In genomic region chr3:122603056-122603455, GRCh38 we compare ENCODE assay signal across 20 cellular contexts. TPM values are rescaled to one million over a fixed set of nuclear protein-coding genes. Genes with fewer than 3 reads are reported as not detected.
DNase-seq lines count a peak whose midpoint lies in the region; ATAC-seq, FAIRE-seq and TF ChIP-seq lines count a peak whose summit lies in the region.
"Had no signal": no experiment of that assay in that cellular context is flagged by ENCODE, and none has a peak within 500 bp of the region (broad histone marks: within the 10 kb centered on the region; RNA-seq: fewer than 3 reads in every experiment).

No MANE protein-coding gene starts in this region.

- H2BK120ac ChIP-seq in H1 (replicated peaks; ENCODE audit: low read depth, low read length) = no peak overlapping the region

- H2AFZ ChIP-seq in GM23338 = peak overlapping the region; percentile 49; the same call in 1 of the 2 replicates
- H2AFZ ChIP-seq in H1 (ENCODE audit: low read length) = 0 out of 2 replicates have a peak overlapping the region, but pooled peaks have one; percentile 1

- no peak overlapping the region for H3K23ac ChIP-seq in H1 (ENCODE audit: insufficient read length)

- H4K20me1 ChIP-seq in GM23338 (replicated peaks; ENCODE audit: insufficient read depth) (no peaks in the 10 kb centered on the region), H1 (replicated peaks in 1 of 2; ENCODE audit: control insufficient read depth in 1 of 2, insufficient read depth in 2 of 2, low read length in 2 of 2) (no peaks in the 10 kb centered on the region)
- H4K20me1 ChIP-seq: BLaER1 treated with 17β-estradiol and CSF1 and Interleukin-3, amounts not matched to agents 10 nM and 100 nM had no signal

- no peak overlapping the region for H2BK15ac ChIP-seq in H1 (ENCODE audit: low read length)

- intact Hi-C loops in natural killer cell (cut with micrococcal nuclease) = no loop called here
- intact Hi-C loops in Caco-2 (cut with micrococcal nuclease; ENCODE audit: unreplicated experiment) = no loop called here
- intact Hi-C loops in stomach (cut with DNase I; ENCODE audit: low total_unique reads) = no loop called here

- 0 out of 2 replicates have a peak, but pooled peaks cover 7% of the 10 kb centered on the region for H3K9me2 ChIP-seq in GM23338 (ENCODE audit: insufficient read depth)

- H3K27ac ChIP-seq in GM23338 (ENCODE audit: low read depth) (no peak overlapping the region), H1 (ENCODE audit: low read depth, low read length) (no peak overlapping the region), stomach (no peak overlapping the region)
- H3K27ac ChIP-seq: BLaER1 treated with 17β-estradiol and CSF1 and Interleukin-3, amounts not matched to agents 10 nM and 100 nM had no signal

- H3K18ac ChIP-seq in H1 (ENCODE audit: extremely low read depth, low read length) = no peak overlapping the region

- H3K79me2 ChIP-seq in GM23338 (replicated peaks; ENCODE audit: insufficient read depth) = no peaks in the 10 kb centered on the region
- H3K79me2 ChIP-seq in H1 (ENCODE audit: control insufficient read depth in 1 of 2, insufficient read depth in 2 of 2, low read length in 2 of 2) = no peaks in the 10 kb centered on the region

- H3K27ac Mint-ChIP-seq in natural killer cell (peak overlapping the region; percentile 6 to 36), GM23338 (no peak overlapping the region), memory B cell (peak overlapping the region; percentile 16), Caco-2 (ENCODE audit: unreplicated experiment) (no peak overlapping the region)
- H3K27ac Mint-ChIP-seq in natural killer cell treated with Interleukin-12 subunit alpha and Interleukin-12 subunit beta and Interleukin-15 and Interleukin-18, amount 100 ng/mL, for 72 hours = no peak overlapping the region
- H3K27ac Mint-ChIP-seq: CD8-positive, alpha-beta T cell had no signal

- no peaks in the 10 kb centered on the region for H3K27me3 Mint-ChIP-seq in natural killer cell (ENCODE audit: low read depth in 2 of 2)
- H3K27me3 Mint-ChIP-seq in natural killer cell treated with Interleukin-12 subunit alpha and Interleukin-12 subunit beta and Interleukin-15 and Interleukin-18, amount 100 ng/mL, for 72 hours = no peaks in the 10 kb centered on the region
- H3K27me3 Mint-ChIP-seq in GM23338 (ENCODE audit: insufficient read depth, low read depth, poor library complexity) = no peaks in the 10 kb centered on the region
- H3K27me3 Mint-ChIP-seq in memory B cell = no peaks in the 10 kb centered on the region
- no peaks in the 10 kb centered on the region for H3K27me3 Mint-ChIP-seq in Caco-2 (ENCODE audit: insufficient read depth, unreplicated experiment)

- no peaks in the 10 kb centered on the region for H3K36me3 Mint-ChIP-seq in natural killer cell
- peaks cover 14% of the 10 kb centered on the region for H3K36me3 Mint-ChIP-seq in natural killer cell treated with Interleukin-12 subunit alpha and Interleukin-12 subunit beta and Interleukin-15 and Interleukin-18, amount 100 ng/mL, for 72 hours
- no peaks in the 10 kb centered on the region for H3K36me3 Mint-ChIP-seq in GM23338 (ENCODE audit: low read depth)
- peaks cover 27% of the 10 kb centered on the region for H3K36me3 Mint-ChIP-seq in memory B cell
- no peaks in the 10 kb centered on the region for H3K36me3 Mint-ChIP-seq in Caco-2 (ENCODE audit: insufficient read depth, unreplicated experiment)

- WGBS in H1 (ENCODE audit: extremely low coverage in 1 of 2, insufficient coverage in 1 of 2, insufficient read length in 1 of 2, insufficient replicate concordance in 2 of 2, low coverage in 1 of 2, low lambda C conversion rate in 2 of 2, missing lambda C conversion rate in 1 of 2), 2 experiments = 86% methylated on average over 2 of the region's 2 CpGs; no CpG with 5 or more reads in 1 of the 2 experiments
- 79 to 97% (median 85%) methylated on average over 2 of the region's 2 CpGs for WGBS in stomach, 5 donors

- no peak overlapping the region for H3K9ac ChIP-seq in H1 (replicated peaks in 1 of 4; ENCODE audit: extremely low read depth in 1 of 4, low read depth in 3 of 4, low read length in 3 of 4)
- H3K9ac ChIP-seq: BLaER1 treated with 17β-estradiol and CSF1 and Interleukin-3, amounts not matched to agents 10 nM and 100 nM had no signal

- H4K91ac ChIP-seq in H1 (replicated peaks; ENCODE audit: insufficient read length, low read length) = no peak overlapping the region

- H3K4me3 ChIP-seq in GM23338 (no peak overlapping the region), H1 (ENCODE audit: extremely low read depth in 1 of 4, insufficient read depth in 2 of 4, low read depth in 3 of 4, low read length in 4 of 4) (no peak overlapping the region), Caco-2 (ENCODE audit: low read depth, low read length) (no peak overlapping the region), stomach (no peak overlapping the region)
- H3K4me3 ChIP-seq: BLaER1 treated with 17β-estradiol and CSF1 and Interleukin-3, amounts not matched to agents 10 nM and 100 nM; K562 had no signal

- TF ChIP-seq CTCF in natural killer cell (IDR thresholded peaks at IDR 0.05) (no peak), GM23338 (conservative IDR thresholded peaks at IDR 0.05; ENCODE audit: low read depth in 2 of 2) (no peak), H1 (IDR thresholded peaks at IDR 0.05; ENCODE audit: control extremely low read depth in 1 of 3, insufficient read depth in 1 of 3, low read depth in 1 of 3, low read length in 3 of 3) (no peak), Caco-2 (IDR thresholded peaks at IDR 0.05; ENCODE audit: insufficient read depth in 1 of 2, low read depth in 1 of 2, low read length in 1 of 2, severe bottlenecking in 1 of 2, unreplicated experiment in 1 of 2) (no peak), stomach (IDR thresholded peaks at IDR 0.05) (no peak)

- no peak overlapping the region for H2BK5ac ChIP-seq in H1 (ENCODE audit: low read depth, low read length)

- H3K4me2 ChIP-seq in GM23338 (no peak overlapping the region), H1 (ENCODE audit: insufficient read depth in 1 of 2, low read depth in 2 of 2, low read length in 2 of 2) (no peak overlapping the region)
- H3K4me2 ChIP-seq: BLaER1 treated with 17β-estradiol and CSF1 and Interleukin-3, amounts not matched to agents 10 nM and 100 nM had no signal

- H4K8ac ChIP-seq in H1 (ENCODE audit: extremely low read depth, insufficient read depth, low read length) = no peak overlapping the region

- no peak overlapping the region for H3K4ac ChIP-seq in H1 (replicated peaks; ENCODE audit: insufficient read length, low read depth, low read length)

- H2BK20ac ChIP-seq in H1 (ENCODE audit: low read length) = no peak overlapping the region

- no peak overlapping the region for H2AK5ac ChIP-seq in H1 (ENCODE audit: low read depth, low read length)

- TF ChIP-seq RAD21 in H1 (IDR thresholded peaks at IDR 0.05 in 1 of 2, conservative IDR thresholded peaks at IDR 0.05 in 1 of 2; ENCODE audit: low read depth in 2 of 2, low read length in 2 of 2) = no peak

- no peak for DNase-seq in natural killer cell
- DNase-seq in natural killer cell treated with Interleukin-12 subunit alpha and Interleukin-12 subunit beta and Interleukin-15 and Interleukin-18, amount 100 ng/mL, for 72 hours (ENCODE audit: low spot score) = no peak
- no peak for DNase-seq in GM23338 (ENCODE audit: low spot score)
- no peak for DNase-seq in H1 (ENCODE audit: low read depth in 1 of 2, low spot score in 2 of 2)
- DNase-seq in memory B cell (ENCODE audit: low spot score in 2 of 2) = no peak
- DNase-seq in Caco-2 = no peak
- DNase-seq in DMS53 (lab: John Stamatoyannopoulos, UW) = no peak
- DNase-seq in stomach = no peak
- DNase-seq: 8988T; CD8-positive, alpha-beta T cell; DMS79; GDM1; HCEC 1CT; IMR-90 had no signal

- peaks cover 6% of the 10 kb centered on the region; the same call in 1 of the 2 replicates for H3K4me1 ChIP-seq in GM23338 (ENCODE audit: insufficient read depth)
- H3K4me1 ChIP-seq in H1 (replicated peaks in 1 of 4; ENCODE audit: control insufficient read depth in 3 of 4, insufficient read depth in 4 of 4, low read length in 3 of 4) = peaks cover 0 to 7% (median 0%) of the 10 kb centered on the region in 4 experiments; a peak in 1 of 7 replicates
- H3K4me1 ChIP-seq in Caco-2 = no peaks in the 10 kb centered on the region
- no peaks in the 10 kb centered on the region for H3K4me1 ChIP-seq in stomach

- H3K9me3 ChIP-seq in H1 (ENCODE audit: insufficient read depth in 2 of 2, low read depth in 1 of 2, low read length in 1 of 2) (no peaks in the 10 kb centered on the region), Caco-2 (no peaks in the 10 kb centered on the region), stomach (no peaks in the 10 kb centered on the region)

- no peaks in the 10 kb centered on the region for H3K9me3 Mint-ChIP-seq in natural killer cell
- H3K9me3 Mint-ChIP-seq in natural killer cell treated with Interleukin-12 subunit alpha and Interleukin-12 subunit beta and Interleukin-15 and Interleukin-18, amount 100 ng/mL, for 72 hours = no peaks in the 10 kb centered on the region
- H3K9me3 Mint-ChIP-seq in GM23338 = no peaks in the 10 kb centered on the region
- no peaks in the 10 kb centered on the region for H3K9me3 Mint-ChIP-seq in memory B cell
- H3K9me3 Mint-ChIP-seq in Caco-2 (ENCODE audit: unreplicated experiment) = no peaks in the 10 kb centered on the region
- H3K9me3 Mint-ChIP-seq: CD8-positive, alpha-beta T cell had no signal

- POLR2A ChIA-PET in H1 (lab: Charles Lee; ENCODE audit: partially characterized antibody) (interaction anchor here (1.0 kb wide), 1 partner anchor 191 kb away, joined by 3 read pairs; the partner anchor contains the start of gene HSPBAP1), Caco-2 (lab: Charles Lee) (no interaction called here)

- no peak overlapping the region for H4K5ac ChIP-seq in H1 (ENCODE audit: insufficient read length, low read depth, low read length)

- no TSS peak for BruUV-seq in Caco-2 (replicated peaks; lab: Mats Ljungman, UMichigan)

- H3K27me3 ChIP-seq in GM23338 (ENCODE audit: insufficient read depth) (no peaks in the 10 kb centered on the region), H1 (replicated peaks in 1 of 4; ENCODE audit: control insufficient read depth in 3 of 4, extremely low read depth in 1 of 4, insufficient read depth in 3 of 4, low read length in 3 of 4) (no peaks in the 10 kb centered on the region), Caco-2 (replicated peaks; ENCODE audit: control insufficient read depth, insufficient read depth, low read length) (no peaks in the 10 kb centered on the region; the same call in 1 of the 2 replicates), stomach (no peaks in the 10 kb centered on the region)
- H3K27me3 ChIP-seq: BLaER1 treated with 17β-estradiol and CSF1 and Interleukin-3, amounts not matched to agents 10 nM and 100 nM had no signal

- no peaks in the 10 kb centered on the region for H3F3A ChIP-seq in GM23338 (replicated peaks; ENCODE audit: low read depth)

- FAIRE-seq in H1 (lab: Jason Lieb, UNC) = no peak
- FAIRE-seq: D721Med, H54, HTR-8/SVneo, K562 had no signal

- no peak overlapping the region for H3K14ac ChIP-seq in H1 (ENCODE audit: insufficient read length)

- H3K4me3 Mint-ChIP-seq in natural killer cell (no peak overlapping the region), GM23338 (no peak overlapping the region), memory B cell (no peak overlapping the region), Caco-2 (ENCODE audit: unreplicated experiment) (no peak overlapping the region)
- no peak overlapping the region for H3K4me3 Mint-ChIP-seq in natural killer cell treated with Interleukin-12 subunit alpha and Interleukin-12 subunit beta and Interleukin-15 and Interleukin-18, amount 100 ng/mL, for 72 hours
- H3K4me3 Mint-ChIP-seq: CD8-positive, alpha-beta T cell had no signal

- H3K4me1 Mint-ChIP-seq in natural killer cell = peaks cover 47 to 59% of the 10 kb centered on the region in 2 donors
- H3K4me1 Mint-ChIP-seq in natural killer cell treated with Interleukin-12 subunit alpha and Interleukin-12 subunit beta and Interleukin-15 and Interleukin-18, amount 100 ng/mL, for 72 hours (ENCODE audit: low read depth in 2 of 2) = peaks cover 39 to 46% of the 10 kb centered on the region in 2 donors
- H3K4me1 Mint-ChIP-seq in GM23338 = peaks cover 5% of the 10 kb centered on the region; the same call in 2 of the 3 replicates
- peaks cover 33% of the 10 kb centered on the region for H3K4me1 Mint-ChIP-seq in memory B cell
- no peaks in the 10 kb centered on the region for H3K4me1 Mint-ChIP-seq in Caco-2 (ENCODE audit: low read depth, unreplicated experiment)

- no peak for ATAC-seq in natural killer cell
- ATAC-seq in natural killer cell treated with Interleukin-12 subunit alpha and Interleukin-12 subunit beta and Interleukin-15 and Interleukin-18, amount 100 ng/mL, for 72 hours = no peak
- no peak for ATAC-seq in GM23338
- ATAC-seq in memory B cell (ENCODE audit: low read depth) = no peak
- ATAC-seq: CD8-positive, alpha-beta T cell; K562 had no signal

- no peak overlapping the region for H2BK12ac ChIP-seq in H1 (ENCODE audit: low read depth, low read length)

- no peaks in the 10 kb centered on the region for H3K36me3 ChIP-seq in GM23338 (ENCODE audit: insufficient read depth)
- H3K36me3 ChIP-seq in H1 (ENCODE audit: control insufficient read depth in 2 of 4, insufficient read depth in 4 of 4, low read length in 3 of 4) = no peaks in the 10 kb centered on the region
- no peaks in the 10 kb centered on the region for H3K36me3 ChIP-seq in Caco-2 (ENCODE audit: control insufficient read depth, insufficient read depth, low read length)
- no peaks in the 10 kb centered on the region for H3K36me3 ChIP-seq in stomach

- TF ChIP-seq EP300 in H1 (IDR thresholded peaks at IDR 0.05; ENCODE audit: borderline replicate concordance in 1 of 2, low read depth in 2 of 2, low read length in 2 of 2) (no peak), stomach (IDR thresholded peaks at IDR 0.05) (no peak)

- TF ChIP-seq POLR2A in H1 (IDR thresholded peaks at IDR 0.05; ENCODE audit: control extremely low read depth in 1 of 2, low read depth in 2 of 2, low read length in 2 of 2) = no peak
- TF ChIP-seq POLR2A in stomach (IDR thresholded peaks at IDR 0.05) = no peak

- no peak overlapping the region for H3K56ac ChIP-seq in H1 (replicated peaks; ENCODE audit: insufficient read length, low read depth, low read length)

- CTCF ChIA-PET in H1 (lab: Charles Lee; ENCODE audit: partially characterized antibody) (interaction anchor here (0.9 kb wide), 1 partner anchor 76 kb away, joined by 3 read pairs; no protein-coding TSS in a partner anchor), Caco-2 (lab: Charles Lee) (no interaction called here)

- H3K79me1 ChIP-seq in H1 (ENCODE audit: low read depth, low read length) = no peaks in the 10 kb centered on the region

- no peaks in the 10 kb centered on the region for H3K23me2 ChIP-seq in H1 (ENCODE audit: low read depth, low read length)

RNA-seq across cellular contexts. Expression of gene PARP15, which starts 25.6 kb away (rescaled TPM):
- 100 to 1,000 TPM; 164 to 199 (median 198) TPM for total RNA-seq in natural killer cell
- total RNA-seq in natural killer cell treated with Interleukin-12 subunit alpha and Interleukin-12 subunit beta and Interleukin-15 and Interleukin-18, amount 100 ng/mL, for 72 hours = 10 to 100 TPM; 49.6 to 72.9 TPM
- total RNA-seq in GM23338 (2014; rRNA removed; shearing (Covaris generic)) = 0.12 and 0.87 TPM in 2 replicates
- 0.17 and 0.39 TPM in 2 replicates for polyA plus RNA-seq in GM23338 (2016; fragmentation: Nextera tagmentation; extraction: Ambion mirVana)
- 0.21 and 0.37 TPM in 2 replicates for total RNA-seq in H1 (2021; fragmentation: NEBNext Ultra II Directional; extraction: Animal tissue kit (Norgen Biotek cat#: 25700))
- 0.33 and 0.45 TPM in 2 replicates for polyA plus RNA-seq in H1 (2011; rRNA removed)
- polyA plus RNA-seq in H1 (2011; cell fraction: cytosol; rRNA removed) = 0.37 TPM
- polyA plus RNA-seq in H1 (2011; cell fraction: nucleus; rRNA removed) = 0.23 TPM
- polyA plus RNA-seq in H1 (2012, experiment 1 of 2) = 0.20 to 0.32 TPM (median 0.27 TPM) in 4 replicates
- not detected for polyA plus RNA-seq in H1 (2012, experiment 2 of 2)
- polyA plus RNA-seq in H1 (2013, experiment 1 of 2) = 0.55 TPM
- polyA plus RNA-seq in H1 (2013, experiment 2 of 2) = 0.46 TPM
- 0.27 and 0.38 TPM in 2 replicates for polyA minus RNA-seq in H1 (2011; rRNA and poly(A)+ RNA removed)
- polyA minus RNA-seq in H1 (2011; cell fraction: cytosol; rRNA and poly(A)+ RNA removed) = 0.22 TPM
- 0.90 TPM for polyA minus RNA-seq in H1 (2011; cell fraction: nucleus; rRNA and poly(A)+ RNA removed)
- total RNA-seq in Caco-2 (2022) = 0.07 TPM in 1 of 2 replicates, not detected in the other
- 1 to 10 TPM in 4 of 5 donors, not detected in 1; 1.2 to 4.5 (median 1.9) TPM for total RNA-seq in stomach
- 1 to 10 TPM in 2 of 3 donors, under 1 TPM in 1; 0.25 to 1.3 (median 1.2) TPM for polyA plus RNA-seq in stomach
- total RNA-seq: A673, IMR-90 had no signal

RNA-seq across cellular contexts. Expression of gene DTX3L, which starts 38.9 kb away (rescaled TPM):
- total RNA-seq in natural killer cell = 10 to 100 TPM; 40.8 to 61.0 (median 51.8) TPM
- total RNA-seq in natural killer cell treated with Interleukin-12 subunit alpha and Interleukin-12 subunit beta and Interleukin-15 and Interleukin-18, amount 100 ng/mL, for 72 hours = 100 to 1,000 TPM in 1 of 2 donors, 10 to 100 TPM in 1; 56.4 to 110 TPM
- total RNA-seq in GM23338 (2014; rRNA removed; shearing (Covaris generic)) = 6.8 TPM in 2 replicates
- polyA plus RNA-seq in GM23338 (2016; fragmentation: Nextera tagmentation; extraction: Ambion mirVana) = 1.8 and 2.1 TPM in 2 replicates
- 8.4 and 11.3 TPM in 2 replicates for total RNA-seq in H1 (2021; fragmentation: NEBNext Ultra II Directional; extraction: Animal tissue kit (Norgen Biotek cat#: 25700))
- polyA plus RNA-seq in H1 (2011; rRNA removed) = 1.7 and 1.9 TPM in 2 replicates
- polyA plus RNA-seq in H1 (2011; cell fraction: cytosol; rRNA removed) = 2.1 TPM
- 0.94 TPM for polyA plus RNA-seq in H1 (2011; cell fraction: nucleus; rRNA removed)
- polyA plus RNA-seq in H1 (2012, experiment 1 of 2) = 3.3 to 4.2 TPM (median 3.7 TPM) in 4 replicates
- polyA plus RNA-seq in H1 (2012, experiment 2 of 2) = 0.38 TPM
- 4.3 TPM for polyA plus RNA-seq in H1 (2013, experiment 1 of 2)
- 4.1 TPM for polyA plus RNA-seq in H1 (2013, experiment 2 of 2)
- 3.3 and 5.2 TPM in 2 replicates for polyA minus RNA-seq in H1 (2011; rRNA and poly(A)+ RNA removed)
- polyA minus RNA-seq in H1 (2011; cell fraction: cytosol; rRNA and poly(A)+ RNA removed) = 4.4 TPM
- polyA minus RNA-seq in H1 (2011; cell fraction: nucleus; rRNA and poly(A)+ RNA removed) = 2.2 TPM
- 17.3 and 21.9 TPM in 2 replicates for total RNA-seq in Caco-2 (2022)
- total RNA-seq in stomach = 10 to 100 TPM in 4 of 5 donors, 1 to 10 TPM in 1; 5.8 to 29.0 (median 26.1) TPM
- 10 to 100 TPM in 2 of 3 donors, 1 to 10 TPM in 1; 9.2 to 11.2 (median 10.5) TPM for polyA plus RNA-seq in stomach

RNA-seq across cellular contexts. Expression of gene PARP9, which starts 39.0 kb away (rescaled TPM):
- total RNA-seq in natural killer cell = 10 to 100 TPM; 23.8 to 41.1 (median 38.5) TPM
- 10 to 100 TPM; 45.5 to 61.7 TPM for total RNA-seq in natural killer cell treated with Interleukin-12 subunit alpha and Interleukin-12 subunit beta and Interleukin-15 and Interleukin-18, amount 100 ng/mL, for 72 hours
- total RNA-seq in GM23338 (2014; rRNA removed; shearing (Covaris generic)) = 2.2 and 3.9 TPM in 2 replicates
- polyA plus RNA-seq in GM23338 (2016; fragmentation: Nextera tagmentation; extraction: Ambion mirVana) = 1.8 and 2.1 TPM in 2 replicates
- total RNA-seq in H1 (2021; fragmentation: NEBNext Ultra II Directional; extraction: Animal tissue kit (Norgen Biotek cat#: 25700)) = 3.4 and 3.7 TPM in 2 replicates
- 1.9 and 4.5 TPM in 2 replicates for polyA plus RNA-seq in H1 (2011; rRNA removed)
- 3.0 TPM for polyA plus RNA-seq in H1 (2011; cell fraction: cytosol; rRNA removed)
- 1.8 TPM for polyA plus RNA-seq in H1 (2011; cell fraction: nucleus; rRNA removed)
- 2.6 to 4.0 TPM (median 3.0 TPM) in 4 replicates for polyA plus RNA-seq in H1 (2012, experiment 1 of 2)
- 0.42 TPM for polyA plus RNA-seq in H1 (2012, experiment 2 of 2)
- polyA plus RNA-seq in H1 (2013, experiment 1 of 2) = 4.8 TPM
- 4.7 TPM for polyA plus RNA-seq in H1 (2013, experiment 2 of 2)
- 2.4 and 5.0 TPM in 2 replicates for polyA minus RNA-seq in H1 (2011; rRNA and poly(A)+ RNA removed)
- polyA minus RNA-seq in H1 (2011; cell fraction: cytosol; rRNA and poly(A)+ RNA removed) = 1.5 TPM
- 1.4 TPM for polyA minus RNA-seq in H1 (2011; cell fraction: nucleus; rRNA and poly(A)+ RNA removed)
- total RNA-seq in Caco-2 (2022) = 15.8 and 16.1 TPM in 2 replicates
- total RNA-seq in stomach = 10 to 100 TPM in 4 of 5 donors, 1 to 10 TPM in 1; 1.4 to 42.6 (median 23.9) TPM
- polyA plus RNA-seq in stomach = 10 to 100 TPM; 19.5 to 26.5 (median 21.4) TPM

Comparison
In these comparisons a context has a peak if more than half of its experiments do, and no peak if none do; other contexts are left out.
1. H3K27ac Mint-ChIP-seq: peak in natural killer cell (2 of 2) and memory B cell (single experiment); none in natural killer cell treated with Interleukin-12 subunit alpha and Interleukin-12 subunit beta and Interleukin-15 and Interleukin-18, amount 100 ng/mL, for 72 hours (0 of 2), GM23338 (single experiment) and Caco-2 (single experiment).
2. RNA of gene PARP15, which starts 25.6 kb away (total RNA-seq): 164 to 199 TPM in natural killer cell and 49.6 to 72.9 TPM in natural killer cell treated with Interleukin-12 subunit alpha and Interleukin-12 subunit beta and Interleukin-15 and Interleukin-18, amount 100 ng/mL, for 72 hours; 1.2 to 4.5 TPM in stomach, 0.12 to 0.87 TPM in GM23338, 0.21 to 0.37 TPM in H1 and 0.07 TPM in Caco-2; every median in the first group is over 4 times any median in the second.